Comparison of ENCODE assay signal across 10 cellular contexts in the genomic region with DNA sequence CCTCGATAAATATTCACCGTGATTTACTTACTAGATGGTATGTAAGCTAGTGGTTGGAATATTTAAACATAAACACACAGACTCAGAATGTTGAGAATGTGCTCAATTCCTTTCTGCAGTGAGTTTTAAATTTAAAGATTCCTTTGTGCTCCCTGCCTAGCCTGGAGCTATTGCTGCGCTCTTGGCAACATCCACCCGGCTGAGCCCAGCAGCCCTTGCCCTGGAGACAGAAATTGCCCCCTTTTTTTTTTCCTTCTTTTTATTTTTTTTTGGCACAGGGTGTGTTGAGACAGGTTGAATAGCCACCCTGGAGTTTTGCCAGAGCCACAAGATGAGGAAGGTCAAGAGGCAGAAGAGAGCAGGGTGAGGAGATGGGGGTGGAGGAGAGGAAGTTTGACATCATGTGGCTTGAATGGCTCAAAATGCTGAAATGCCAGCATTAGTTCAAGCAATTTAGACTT.
DNase-seq lines count a peak whose midpoint lies in the region; ATAC-seq and TF ChIP-seq lines count a peak whose summit lies in the region.
"Had no signal": no experiment of that assay in that cellular context is flagged by ENCODE, and none has a peak within 500 bp of the region (broad histone marks: within the 10 kb centered on the region; RNA-seq: fewer than 3 reads in every experiment).

No MANE protein-coding gene starts in this region.

- intact Hi-C loops in esophagus muscularis mucosa (cut with DNase I), result no loop called here

- H3K4me1 ChIP-seq in mesenchymal stem cell (ENCODE audit: control insufficient read depth, insufficient read depth, low read depth, low read length) (peaks cover 13% of the 10 kb centered on the region), esophagus muscularis mucosa (peaks cover 2 to 25% (median 22%) of the 10 kb centered on the region in 4 donors)
- no peaks in the 10 kb centered on the region for H3K4me1 ChIP-seq in effector memory CD4-positive, alpha-beta T cell (ENCODE audit: control insufficient read depth, insufficient read depth, low read length, poor library complexity, severe bottlenecking)

- H3K36me3 ChIP-seq in MG63, result no peaks in the 10 kb centered on the region
- no peaks in the 10 kb centered on the region for H3K36me3 ChIP-seq in mesenchymal stem cell (ENCODE audit: control insufficient read depth in 1 of 2, insufficient read depth in 2 of 2, low read depth in 1 of 2, low read length in 2 of 2)
- no peaks in the 10 kb centered on the region for H3K36me3 ChIP-seq in effector memory CD4-positive, alpha-beta T cell (ENCODE audit: control insufficient read depth, insufficient read depth, low read length)
- H3K36me3 ChIP-seq in esophagus muscularis mucosa, result no peaks in the 10 kb centered on the region

- H3K4me2 ChIP-seq in mesenchymal stem cell (ENCODE audit: low read length, poor library complexity, severe bottlenecking), result no peak overlapping the region

- H3K4me3 ChIP-seq in MG63 (no peak overlapping the region), mesenchymal stem cell (ENCODE audit: insufficient read depth in 1 of 2, low read depth in 1 of 2, low read length in 2 of 2) (no peak overlapping the region), esophagus muscularis mucosa (no peak overlapping the region)
- H3K4me3 ChIP-seq in effector memory CD4-positive, alpha-beta T cell (ENCODE audit: insufficient read depth, low read depth, low read length, poor library complexity, severe bottlenecking), result no peak overlapping the region

- no peak for TF ChIP-seq CTCF in esophagus muscularis mucosa (IDR thresholded peaks at IDR 0.05)

- H3K9me3 ChIP-seq in MG63 (no peaks in the 10 kb centered on the region), mesenchymal stem cell (ENCODE audit: control insufficient read depth, low read length) (no peaks in the 10 kb centered on the region), esophagus muscularis mucosa (no peaks in the 10 kb centered on the region)
- H3K9me3 ChIP-seq in effector memory CD4-positive, alpha-beta T cell (ENCODE audit: control insufficient read depth, low read length), result no peaks in the 10 kb centered on the region

- no peak overlapping the region for H3K4ac ChIP-seq in mesenchymal stem cell (ENCODE audit: low read depth in 1 of 2, low read length in 2 of 2)

- H3K9ac ChIP-seq in mesenchymal stem cell (ENCODE audit: low read length), result no peak overlapping the region

- H3K27me3 ChIP-seq in MG63, result 0 out of 2 replicates have a peak, but pooled peaks cover 3% of the 10 kb centered on the region
- H3K27me3 ChIP-seq in mesenchymal stem cell (ENCODE audit: control insufficient read depth in 1 of 2, insufficient read depth in 1 of 2, low read length in 2 of 2), result peaks cover 9 to 26% of the 10 kb centered on the region in 2 experiments
- no peaks in the 10 kb centered on the region for H3K27me3 ChIP-seq in effector memory CD4-positive, alpha-beta T cell (replicated peaks; ENCODE audit: control insufficient read depth, insufficient read depth, low read length, poor library complexity, severe bottlenecking)
- H3K27me3 ChIP-seq in esophagus muscularis mucosa, result no peaks in the 10 kb centered on the region

- no peak for ATAC-seq in GM21360 (IDR thresholded peaks at IDR 0.05; ENCODE audit: unreplicated experiment)
- ATAC-seq in GM18861 (IDR thresholded peaks at IDR 0.05; ENCODE audit: unreplicated experiment), result no peak

- TF ChIP-seq POLR2A in esophagus muscularis mucosa (IDR thresholded peaks at IDR 0.05; ENCODE audit: low read depth), result no peak

- no peak overlapping the region for H4K91ac ChIP-seq in mesenchymal stem cell (ENCODE audit: low read length)

- DNase-seq in AML-193 (lab: John Stamatoyannopoulos, UW) (peak; percentile 80 to 82), MG63 (peak; percentile 2), astrocyte of the hippocampus (ENCODE audit: low read depth, low spot score) (peak; percentile 66), mesenchymal stem cell (peak; percentile 79), esophagus muscularis mucosa (ENCODE audit: extremely low spot score) (no peak)
- no peak for DNase-seq in effector memory CD4-positive, alpha-beta T cell
- DNase-seq: NCI-H1694, occipital lobe had no signal

- H3K14ac ChIP-seq in mesenchymal stem cell (ENCODE audit: low read length in 2 of 2), result no peak overlapping the region

- no peak overlapping the region for H2AFZ ChIP-seq in mesenchymal stem cell (ENCODE audit: low read depth, low read length)

- no peak overlapping the region for H2BK15ac ChIP-seq in mesenchymal stem cell (ENCODE audit: low read depth, poor library complexity, severe bottlenecking)

- no peak overlapping the region for H3K23ac ChIP-seq in mesenchymal stem cell (ENCODE audit: low read length in 2 of 2)

- 7% methylated on average over 2 of the region's 4 CpGs for WGBS in mesenchymal stem cell
- 42% methylated on average over 4 of the region's 4 CpGs for WGBS in esophagus muscularis mucosa

- peak overlapping the region in 1 of 2 experiments; percentile 40 for H3K18ac ChIP-seq in mesenchymal stem cell (ENCODE audit: low read depth in 1 of 2, low read length in 2 of 2)

- no peak overlapping the region for H2AK5ac ChIP-seq in mesenchymal stem cell (ENCODE audit: low read length, severe bottlenecking)

- no peak overlapping the region for H2BK120ac ChIP-seq in mesenchymal stem cell (ENCODE audit: low read depth, low read length)

- H4K8ac ChIP-seq in mesenchymal stem cell (ENCODE audit: low read length), result no peak overlapping the region

- no peak overlapping the region for H2BK5ac ChIP-seq in mesenchymal stem cell (ENCODE audit: low read depth, low read length, poor library complexity, severe bottlenecking)

- no peak for TF ChIP-seq EP300 in esophagus muscularis mucosa (IDR thresholded peaks at IDR 0.05)

- H3K27ac ChIP-seq in mesenchymal stem cell (ENCODE audit: low read length, poor library complexity, severe bottlenecking), result no peak overlapping the region
- H3K27ac ChIP-seq in effector memory CD4-positive, alpha-beta T cell (ENCODE audit: insufficient read depth, low read length, poor library complexity, severe bottlenecking), result no peak overlapping the region
- no peak overlapping the region for H3K27ac ChIP-seq in esophagus muscularis mucosa (replicated peaks in 1 of 4)

- H2BK12ac ChIP-seq in mesenchymal stem cell (ENCODE audit: low read length in 2 of 2), result no peak overlapping the region

- H3K79me1 ChIP-seq in mesenchymal stem cell (replicated peaks; ENCODE audit: low read length, poor library complexity, severe bottlenecking), result no peaks in the 10 kb centered on the region

Comparison
In these comparisons a context has a peak if more than half of its experiments do, and no peak if none do; other contexts are left out.
1. DNase-seq: peak in AML-193 (2 of 2), MG63 (single experiment), astrocyte of the hippocampus (single experiment) and mesenchymal stem cell (single experiment); none in effector memory CD4-positive, alpha-beta T cell (0 of 3) and esophagus muscularis mucosa (single experiment).